24 cellular contexts compared by ENCODE assay signal in the genomic region with DNA sequence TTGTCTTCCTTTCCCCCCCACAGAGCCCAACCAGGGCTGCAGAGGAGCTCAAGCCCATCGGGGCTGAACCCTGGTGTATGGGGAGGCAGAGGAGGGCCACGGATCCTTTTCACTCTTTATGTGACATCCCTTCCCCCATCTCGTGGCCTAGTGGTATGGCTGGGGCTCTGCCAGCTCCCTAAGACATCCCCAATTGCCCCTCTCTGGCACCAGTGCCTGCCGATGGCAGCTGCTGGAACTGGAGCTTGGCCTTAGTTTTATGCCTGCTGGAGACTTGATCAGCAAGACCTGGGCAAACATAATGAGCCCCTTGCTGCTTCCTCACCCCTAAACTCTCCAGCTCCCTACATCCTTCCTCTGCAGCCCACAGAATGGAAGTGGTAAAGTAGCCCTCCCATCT. TPM values are rescaled to one million over a fixed set of nuclear protein-coding genes. Genes with fewer than 3 reads are reported as not detected.
DNase-seq lines count a peak whose midpoint lies in the region; ATAC-seq, FAIRE-seq and TF ChIP-seq lines count a peak whose summit lies in the region.
"Had no signal": no experiment of that assay in that cellular context is flagged by ENCODE, and none has a peak within 500 bp of the region (broad histone marks: within the 10 kb centered on the region; RNA-seq: fewer than 3 reads in every experiment).

No MANE protein-coding gene starts in this region.

- no peaks in the 10 kb centered on the region for H3K36me3 ChIP-seq in osteoblast (ENCODE audit: insufficient read depth, low read length)
- no peaks in the 10 kb centered on the region for H3K36me3 ChIP-seq in psoas muscle (ENCODE audit: insufficient read depth in 1 of 2, low read depth in 1 of 2)
- H3K36me3 ChIP-seq: gastrocnemius medialis, right lobe of liver had no signal

- WGBS in psoas muscle, 3 donors, result 37 to 58% (median 51%) methylated on average over 4 of the region's 4 CpGs

- H3K4me3 ChIP-seq in osteoblast (ENCODE audit: insufficient read depth, low read length) (no peak overlapping the region), psoas muscle (no peak overlapping the region)
- H3K4me3 ChIP-seq: body of pancreas, gastrocnemius medialis, right lobe of liver, testis had no signal

- H3K27ac ChIP-seq in osteoblast (ENCODE audit: low read depth, low read length) (no peak overlapping the region), psoas muscle (no peak overlapping the region)
- H3K27ac ChIP-seq: body of pancreas, gastrocnemius medialis, right lobe of liver, testis had no signal

- no peak for ATAC-seq in psoas muscle
- ATAC-seq: body of pancreas; gastrocnemius medialis; right lobe of liver; stimulated activated effector memory CD8-positive, alpha-beta T cell treated with anti-CD3 and anti-CD28 coated beads, Interleukin-12 subunit alpha, Interleukin-12 subunit beta, amount 100 ng/mL, for 72 hours; WTC11 had no signal

- H3K36me3 Mint-ChIP-seq in activated T-helper 2 cell treated with anti-CD3 and anti-CD28 coated beads, Interferon-gamma antibody, Interleukin-2, Interleukin-4, amounts not matched to agents 10 μg/mL and 5 μg/mL and 100 μg/mL, durations not matched to agents 14 hours and 24 hours and 36 hours (ENCODE audit: low read depth), result no peaks in the 10 kb centered on the region
- H3K36me3 Mint-ChIP-seq: activated naive CD8-positive, alpha-beta T cell; CD14-positive monocyte; stimulated activated effector memory CD8-positive, alpha-beta T cell treated with anti-CD3 and anti-CD28 coated beads, Interleukin-12 subunit alpha, Interleukin-12 subunit beta, amount 100 ng/mL, for 72 hours had no signal

- H3K4me3 Mint-ChIP-seq in activated T-helper 2 cell treated with anti-CD3 and anti-CD28 coated beads, Interferon-gamma antibody, Interleukin-2, Interleukin-4, amounts not matched to agents 10 μg/mL and 5 μg/mL and 100 μg/mL, durations not matched to agents 14 hours and 24 hours and 36 hours (ENCODE audit: low read depth), result no peak overlapping the region
- H3K4me3 Mint-ChIP-seq: activated naive CD8-positive, alpha-beta T cell; CD14-positive monocyte; stimulated activated effector memory CD8-positive, alpha-beta T cell treated with anti-CD3 and anti-CD28 coated beads, Interleukin-12 subunit alpha, Interleukin-12 subunit beta, amount 100 ng/mL, for 72 hours; WTC11 had no signal

- H3K27me3 Mint-ChIP-seq in activated T-helper 2 cell treated with anti-CD3 and anti-CD28 coated beads, Interferon-gamma antibody, Interleukin-2, Interleukin-4, amounts not matched to agents 10 μg/mL and 5 μg/mL and 100 μg/mL, durations not matched to agents 14 hours and 24 hours and 36 hours (ENCODE audit: low read depth), result peaks cover 5% of the 10 kb centered on the region
- H3K27me3 Mint-ChIP-seq: activated naive CD8-positive, alpha-beta T cell had no signal

- H3K4me2 ChIP-seq in osteoblast (ENCODE audit: insufficient read depth, low read length), result no peak overlapping the region

- peak; percentile 59 for DNase-seq in activated CD8-positive, alpha-beta memory T cell treated with anti-CD3 and anti-CD28 coated beads for 24 hours
- no peak for DNase-seq in activated CD8-positive, alpha-beta memory T cell treated with anti-CD3 and anti-CD28 coated beads, Interleukin-2, amount 50 U/mL, for 4 hours
- DNase-seq in HTR-8/SVneo (ENCODE audit: insufficient read length, low spot score) (no peak), osteoblast (ENCODE audit: insufficient read length, low spot score, missing footprints) (no peak), psoas muscle (no peak), EL (no peak)
- DNase-seq in activated T-helper 2 cell treated with anti-CD3 and anti-CD28 coated beads, Interferon-gamma antibody, Interleukin-2, Interleukin-4, amounts not matched to agents 10 μg/mL and 5 μg/mL and 100 μg/mL, durations not matched to agents 14 hours and 24 hours and 36 hours (ENCODE audit: low spot score), result no peak
- no peak for DNase-seq in stimulated activated CD4-positive, alpha-beta T cell treated with anti-CD3 and anti-CD28 coated beads, Interleukin-2, amount 100 ng/mL, for 24 hours
- DNase-seq: ACHN; body of pancreas; DMS53; effector CD8-positive, alpha-beta T cell; gastrocnemius medialis; kidney; NCI-H187 treated with DMSO at 0.1 percent for 48 hours; NCI-H2227 treated with DMSO at 0.1 percent for 48 hours; NCI-H82; testis had no signal

- FAIRE-seq in HTR-8/SVneo (lab: Jason Lieb, UNC), result peak; percentile 4
- FAIRE-seq: GM12892, kidney had no signal

- H3K27ac Mint-ChIP-seq in activated T-helper 2 cell treated with anti-CD3 and anti-CD28 coated beads, Interferon-gamma antibody, Interleukin-2, Interleukin-4, amounts not matched to agents 10 μg/mL and 5 μg/mL and 100 μg/mL, durations not matched to agents 14 hours and 24 hours and 36 hours, result peak overlapping the region; percentile 17
- H3K27ac Mint-ChIP-seq: CD14-positive monocyte; stimulated activated effector memory CD8-positive, alpha-beta T cell treated with anti-CD3 and anti-CD28 coated beads, Interleukin-12 subunit alpha, Interleukin-12 subunit beta, amount 100 ng/mL, for 72 hours; WTC11 had no signal

- peaks cover 28% of the 10 kb centered on the region for H3K4me1 Mint-ChIP-seq in activated T-helper 2 cell treated with anti-CD3 and anti-CD28 coated beads, Interferon-gamma antibody, Interleukin-2, Interleukin-4, amounts not matched to agents 10 μg/mL and 5 μg/mL and 100 μg/mL, durations not matched to agents 14 hours and 24 hours and 36 hours (ENCODE audit: low read depth)

- intact Hi-C loops in activated T-helper 2 cell treated with anti-CD3 and anti-CD28 coated beads, Interferon-gamma antibody, Interleukin-2, Interleukin-4, amounts not matched to agents 10 μg/mL and 5 μg/mL and 100 μg/mL, durations not matched to agents 14 hours and 24 hours and 36 hours (cut with micrococcal nuclease), result loop anchor here (2.0 kb wide), 1 partner anchor 17 kb away; a partner anchor contains a TSS
- intact Hi-C loops in psoas muscle (cut with DNase I), result no loop called here

- H3K27me3 ChIP-seq in osteoblast (ENCODE audit: insufficient read depth, low read length), result no peaks in the 10 kb centered on the region
- H3K27me3 ChIP-seq in psoas muscle (ENCODE audit: insufficient read depth in 3 of 3, low read length in 2 of 3), result no peaks in the 10 kb centered on the region
- H3K27me3 ChIP-seq: body of pancreas, gastrocnemius medialis, right lobe of liver, testis had no signal

- no peaks in the 10 kb centered on the region for H3K9me3 Mint-ChIP-seq in activated T-helper 2 cell treated with anti-CD3 and anti-CD28 coated beads, Interferon-gamma antibody, Interleukin-2, Interleukin-4, amounts not matched to agents 10 μg/mL and 5 μg/mL and 100 μg/mL, durations not matched to agents 14 hours and 24 hours and 36 hours
- H3K9me3 Mint-ChIP-seq: stimulated activated effector memory CD8-positive, alpha-beta T cell treated with anti-CD3 and anti-CD28 coated beads, Interleukin-12 subunit alpha, Interleukin-12 subunit beta, amount 100 ng/mL, for 72 hours had no signal

- peak overlapping the region; percentile 35 for H2AFZ ChIP-seq in osteoblast (ENCODE audit: low read length)

- H3K4me1 ChIP-seq in osteoblast (ENCODE audit: insufficient read depth, low read length), result no peaks in the 10 kb centered on the region
- no peaks in the 10 kb centered on the region for H3K4me1 ChIP-seq in psoas muscle
- H3K4me1 ChIP-seq: body of pancreas, testis had no signal

- no peaks in the 10 kb centered on the region for H3K9me3 ChIP-seq in osteoblast (ENCODE audit: low read depth, low read length)
- H3K9me3 ChIP-seq in psoas muscle, result no peaks in the 10 kb centered on the region
- H3K9me3 ChIP-seq: body of pancreas, gastrocnemius medialis, right lobe of liver, testis had no signal

- no peak for TF ChIP-seq CTCF in osteoblast (IDR thresholded peaks at IDR 0.05; ENCODE audit: extremely low read depth, low read depth, low read length)
- no peak for TF ChIP-seq CTCF in psoas muscle (IDR thresholded peaks at IDR 0.05)

- H4K20me1 ChIP-seq in osteoblast (ENCODE audit: insufficient read depth, low read length), result no peaks in the 10 kb centered on the region

- no peaks in the 10 kb centered on the region for H3K79me2 ChIP-seq in osteoblast (ENCODE audit: insufficient read depth, low read length)

RNA-seq across cellular contexts. Expression of a gene that starts 8.0 kb away (rescaled TPM):
- total RNA-seq in activated T-helper 2 cell treated with anti-CD3 and anti-CD28 coated beads, Interferon-gamma antibody, Interleukin-2, Interleukin-4, amounts not matched to agents 10 μg/mL and 5 μg/mL and 100 μg/mL, durations not matched to agents 14 hours and 24 hours and 36 hours, result 193 and 199 TPM in 2 replicates
- total RNA-seq in osteoblast (14.5 and 15.9 TPM in 2 replicates), psoas muscle (under 1 TPM; 0.15 to 0.84 (median 0.46) TPM)
- under 1 TPM in 2 of 3 donors, not detected in 1; 0.14 to 0.18 TPM for polyA plus RNA-seq in psoas muscle

RNA-seq across cellular contexts. Expression of a gene that starts 17.5 kb away (rescaled TPM):
- 54.6 and 59.3 TPM in 2 replicates for total RNA-seq in activated T-helper 2 cell treated with anti-CD3 and anti-CD28 coated beads, Interferon-gamma antibody, Interleukin-2, Interleukin-4, amounts not matched to agents 10 μg/mL and 5 μg/mL and 100 μg/mL, durations not matched to agents 14 hours and 24 hours and 36 hours
- total RNA-seq in osteoblast (666 and 801 TPM in 2 replicates), psoas muscle (100 to 1,000 TPM in 2 of 4 donors, 10 to 100 TPM in 2; 64.8 to 106 (median 87.9) TPM)
- polyA plus RNA-seq in psoas muscle, result 10 to 100 TPM; 44.2 to 65.1 (median 49.0) TPM

Comparison
In these comparisons a context has a peak if more than half of its experiments do, and no peak if none do; other contexts are left out.
1. RNA of a gene that starts 8.0 kb away (total RNA-seq): 193 to 199 TPM in activated T-helper 2 cell treated with anti-CD3 and anti-CD28 coated beads, Interferon-gamma antibody, Interleukin-2, Interleukin-4, amounts not matched to agents 10 μg/mL and 5 μg/mL and 100 μg/mL, durations not matched to agents 14 hours and 24 hours and 36 hours; 14.5 to 15.9 TPM in osteoblast and 0.15 to 0.84 TPM in psoas muscle; every median in the first group is over 10 times any median in the second.